1 cellular context compared by ENCODE assay signal in the genomic region with DNA sequence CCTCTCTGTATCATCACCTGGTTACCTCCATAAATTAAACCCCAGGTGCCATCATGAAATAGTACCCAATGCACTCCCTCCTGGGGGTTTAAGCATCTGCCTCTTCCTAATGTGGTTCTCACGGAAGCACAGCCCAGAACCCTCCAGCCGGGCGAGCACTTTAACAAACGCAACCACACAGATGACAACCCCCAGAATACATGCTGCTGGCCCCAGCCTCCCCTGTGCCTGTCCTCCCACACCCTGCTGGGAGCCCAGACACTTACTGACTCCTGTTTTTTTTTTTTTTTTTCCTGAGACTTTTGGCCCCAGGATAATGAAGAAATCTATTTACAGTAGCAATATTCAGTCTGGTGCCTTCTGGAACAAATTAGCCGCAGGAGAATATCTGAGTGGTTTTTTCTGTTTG.
TF ChIP-seq lines count a peak whose summit lies in the region.

No MANE protein-coding gene starts in this region.

TF ChIP-seq in IMR-90, 13 proteins besides CTCF, POLR2A, EP300 and RAD21 (continued from another document):
- TF ChIP-seq FOS (IDR thresholded peaks at IDR 0.05; ENCODE audit: low read depth, low read length): no peak
- TF ChIP-seq MAZ (IDR thresholded peaks at IDR 0.05; ENCODE audit: borderline replicate concordance, low read depth, low read length): no peak
- no peak for TF ChIP-seq MXI1 (IDR thresholded peaks at IDR 0.05; ENCODE audit: borderline replicate concordance, low read depth, low read length)
- TF ChIP-seq USF2 (IDR thresholded peaks at IDR 0.05; ENCODE audit: low read depth, low read length): no peak
- TF ChIP-seq RCOR1 (IDR thresholded peaks at IDR 0.05; ENCODE audit: insufficient replicate concordance, low read length): no peak
- no peak for TF ChIP-seq MAFK (IDR thresholded peaks at IDR 0.05; ENCODE audit: low read depth, low read length)
- TF ChIP-seq NFE2L2 (IDR thresholded peaks at IDR 0.05; ENCODE audit: low read depth, low read length): no peak
- no peak for TF ChIP-seq SMC3 (IDR thresholded peaks at IDR 0.05; ENCODE audit: low read depth, low read length)
- TF ChIP-seq RFX5 (IDR thresholded peaks at IDR 0.05; ENCODE audit: low read depth, low read length): no peak
TF ChIP-seq in IMR-90: peak in this region for 0.
